20 cellular contexts compared by ENCODE assay signal in genomic region chr20:7155794-7156193, GRCh38.
"Had no signal": no experiment of that assay in that cellular context is flagged by ENCODE, and none has a peak within 500 bp of the region (broad histone marks: within the 10 kb centered on the region; RNA-seq: fewer than 3 reads in every experiment).

No MANE protein-coding gene starts in this region.

- H3K9me3 Mint-ChIP-seq: activated CD8-positive, alpha-beta T cell treated with anti-CD3 and anti-CD28 coated beads for 36 hours; brain had no signal

- H3K4me1 ChIP-seq: ascending aorta, SJCRH30 had no signal

- H3K27me3 Mint-ChIP-seq: activated CD8-positive, alpha-beta T cell treated with anti-CD3 and anti-CD28 coated beads for 36 hours; brain; central memory CD8-positive, alpha-beta T cell had no signal

- H3K9ac ChIP-seq: KMS-11, SK-N-SH had no signal

- H3K27ac ChIP-seq: ascending aorta, KMS-11, RWPE1, SJCRH30 had no signal

- ATAC-seq: activated CD4-positive, CD25-positive, alpha-beta regulatory T cell treated with anti-CD3 and anti-CD28 coated beads, Interleukin-2, amount 50 U/mL, for 24 hours; activated CD8-positive, alpha-beta T cell treated with anti-CD3 and anti-CD28 coated beads for 36 hours; Panc1 had no signal

- DNase-seq: activated CD4-positive, alpha-beta T cell treated with anti-CD3 and anti-CD28 coated beads for 4 hours; activated CD8-positive, alpha-beta memory T cell treated with anti-CD3 and anti-CD28 coated beads, Interleukin-2, amount 50 U/mL, for 4 hours; activated CD8-positive, alpha-beta T cell treated with anti-CD3 and anti-CD28 coated beads for 36 hours; activated naive CD4-positive, alpha-beta T cell treated with anti-CD3 and anti-CD28 coated beads, Interleukin-2, amount 50 U/mL, for 16 hours; amniotic stem cell; MM.1S; NCI-H446; NCI-H524; NK-92 treated with Interleukin-12 subunit alpha and Interleukin-12 subunit beta, amount 100 ng/mL, for 24 hours; OCI-M1; Right ventricle myocardium superior; SJCRH30; SK-N-SH had no signal

- H3K4me2 ChIP-seq: KMS-11, SK-N-SH had no signal

- H3K27me3 ChIP-seq: ascending aorta, SJCRH30 had no signal

- H3K4me3 Mint-ChIP-seq: activated CD8-positive, alpha-beta T cell treated with anti-CD3 and anti-CD28 coated beads for 36 hours; brain; central memory CD8-positive, alpha-beta T cell had no signal

- H3K4me3 ChIP-seq: ascending aorta, SJCRH30 had no signal

- H3K27ac Mint-ChIP-seq: activated CD8-positive, alpha-beta T cell treated with anti-CD3 and anti-CD28 coated beads for 36 hours; brain had no signal

- H3K9me3 ChIP-seq: ascending aorta, SJCRH30, SK-N-SH had no signal

- H3K36me3 Mint-ChIP-seq: brain had no signal

- H3K4me1 Mint-ChIP-seq: brain; central memory CD8-positive, alpha-beta T cell had no signal

- H3K36me3 ChIP-seq: ascending aorta, SJCRH30 had no signal
